23 cellular contexts compared by ENCODE assay signal in genomic region chr10:11908991-11909390, GRCh38.
"Had no signal": no experiment of that assay in that cellular context is flagged by ENCODE, and none has a peak within 500 bp of the region (broad histone marks: within the 10 kb centered on the region; RNA-seq: fewer than 3 reads in every experiment).

No MANE protein-coding gene starts in this region.

- H3K36me3 ChIP-seq: esophagus muscularis mucosa, heart right ventricle, lower lobe of right lung, thyroid gland, upper lobe of right lung had no signal

- H3K9me3 ChIP-seq: esophagus muscularis mucosa, heart right ventricle, lower lobe of right lung, thyroid gland, upper lobe of right lung had no signal

- ATAC-seq: foreskin keratinocyte; left lobe of liver; stimulated activated memory B cell treated with anti-CD40 and anti-IgM and Interleukin-4, amounts not matched to agents 10 μg/mL and 1 μg/mL and 100 μg/mL, for 72 hours; stimulated activated naive CD8-positive, alpha-beta T cell treated with anti-CD3 and anti-CD28 coated beads, Interleukin-15, amount 100 ng/mL, for 72 hours; T-cell had no signal

- H3K36me3 Mint-ChIP-seq: stimulated activated memory B cell treated with anti-CD40 and anti-IgM and Interleukin-4, amounts not matched to agents 10 μg/mL and 1 μg/mL and 100 μg/mL, for 72 hours; T-cell had no signal

- DNase-seq: activated CD4-positive, alpha-beta T cell treated with anti-CD3 and anti-CD28 coated beads for 4 hours; activated CD4-positive, alpha-beta T cell treated with anti-CD3 and anti-CD28 coated beads, Interleukin-2, amount 50 U/mL, for 4 hours; activated effector memory CD4-positive, alpha-beta T cell treated with anti-CD3 and anti-CD28 coated beads, Interleukin-2, amount 50 U/mL, for 16 hours; activated naive CD4-positive, alpha-beta T cell treated with anti-CD3 and anti-CD28 coated beads for 36 hours; effector CD4-positive, alpha-beta T cell; foreskin keratinocyte; heart right ventricle; kidney glomerular epithelial cell; lower lobe of right lung; right cardiac atrium; stimulated activated CD4-positive, alpha-beta T cell treated with anti-CD3 and anti-CD28 coated beads, Interleukin-4, amount 100 ng/mL, for 24 hours; stimulated activated naive CD8-positive, alpha-beta T cell treated with anti-CD3 and anti-CD28 coated beads, Interleukin-15, amount 100 ng/mL, for 72 hours; substantia nigra; T-cell; thyroid gland; upper lobe of right lung had no signal

- H3K4me1 Mint-ChIP-seq: stimulated activated naive CD8-positive, alpha-beta T cell treated with anti-CD3 and anti-CD28 coated beads, Interleukin-15, amount 100 ng/mL, for 72 hours; T-cell had no signal

- H3K4me3 Mint-ChIP-seq: activated naive CD4-positive, alpha-beta T cell treated with anti-CD3 and anti-CD28 coated beads for 36 hours; activated T-helper 1 cell treated with anti-CD3 and anti-CD28 coated beads, Interleukin-12 subunit alpha, Interleukin-12 subunit beta, Interleukin-2, Interleukin-4 antibody, amounts not matched to agents 30 ng/mL and 10 ng/mL and 1 ng/mL, durations not matched to agents 14 hours and 24 hours and 36 hours; central memory CD8-positive, alpha-beta T cell; dendritic cell treated with granulocyte-macrophage colony-stimulating factor and Interleukin-4, amounts not matched to agents 40 ng/mL and 50 ng/mL, for 4 days; stimulated activated memory B cell treated with anti-CD40 and anti-IgM and Interleukin-4, amounts not matched to agents 10 μg/mL and 1 μg/mL and 100 μg/mL, for 72 hours; stimulated activated naive CD8-positive, alpha-beta T cell treated with anti-CD3 and anti-CD28 coated beads, Interleukin-15, amount 100 ng/mL, for 72 hours; T-cell had no signal

- H3K27ac ChIP-seq: esophagus muscularis mucosa, foreskin keratinocyte, heart right ventricle, lower lobe of right lung, thyroid gland, upper lobe of right lung had no signal

- H3K27me3 ChIP-seq: esophagus muscularis mucosa, foreskin keratinocyte, thyroid gland, upper lobe of right lung had no signal

- H3K27ac Mint-ChIP-seq: activated naive CD4-positive, alpha-beta T cell treated with anti-CD3 and anti-CD28 coated beads for 36 hours; activated T-helper 1 cell treated with anti-CD3 and anti-CD28 coated beads, Interleukin-12 subunit alpha, Interleukin-12 subunit beta, Interleukin-2, Interleukin-4 antibody, amounts not matched to agents 30 ng/mL and 10 ng/mL and 1 ng/mL, durations not matched to agents 14 hours and 24 hours and 36 hours; dendritic cell treated with granulocyte-macrophage colony-stimulating factor and Interleukin-4, amounts not matched to agents 40 ng/mL and 50 ng/mL, for 4 days; stimulated activated memory B cell treated with anti-CD40 and anti-IgM and Interleukin-4, amounts not matched to agents 10 μg/mL and 1 μg/mL and 100 μg/mL, for 72 hours; stimulated activated naive CD8-positive, alpha-beta T cell treated with anti-CD3 and anti-CD28 coated beads, Interleukin-15, amount 100 ng/mL, for 72 hours; T-cell had no signal

- H3K27me3 Mint-ChIP-seq: dendritic cell treated with granulocyte-macrophage colony-stimulating factor and Interleukin-4, amounts not matched to agents 40 ng/mL and 50 ng/mL, for 4 days; stimulated activated naive CD8-positive, alpha-beta T cell treated with anti-CD3 and anti-CD28 coated beads, Interleukin-15, amount 100 ng/mL, for 72 hours had no signal

- H3K4me3 ChIP-seq: esophagus muscularis mucosa, heart right ventricle, lower lobe of right lung, thyroid gland, upper lobe of right lung had no signal

- H3K9me3 Mint-ChIP-seq: activated naive CD4-positive, alpha-beta T cell treated with anti-CD3 and anti-CD28 coated beads for 36 hours; activated T-helper 1 cell treated with anti-CD3 and anti-CD28 coated beads, Interleukin-12 subunit alpha, Interleukin-12 subunit beta, Interleukin-2, Interleukin-4 antibody, amounts not matched to agents 30 ng/mL and 10 ng/mL and 1 ng/mL, durations not matched to agents 14 hours and 24 hours and 36 hours; central memory CD8-positive, alpha-beta T cell; dendritic cell treated with granulocyte-macrophage colony-stimulating factor and Interleukin-4, amounts not matched to agents 40 ng/mL and 50 ng/mL, for 4 days; stimulated activated memory B cell treated with anti-CD40 and anti-IgM and Interleukin-4, amounts not matched to agents 10 μg/mL and 1 μg/mL and 100 μg/mL, for 72 hours; stimulated activated naive CD8-positive, alpha-beta T cell treated with anti-CD3 and anti-CD28 coated beads, Interleukin-15, amount 100 ng/mL, for 72 hours; T-cell had no signal

- H3K4me1 ChIP-seq: esophagus muscularis mucosa, foreskin keratinocyte, heart right ventricle, lower lobe of right lung, upper lobe of right lung had no signal

- FAIRE-seq: bronchial epithelial cell had no signal
